Comparison of ENCODE assay signal across 10 cellular contexts in the genomic region with DNA sequence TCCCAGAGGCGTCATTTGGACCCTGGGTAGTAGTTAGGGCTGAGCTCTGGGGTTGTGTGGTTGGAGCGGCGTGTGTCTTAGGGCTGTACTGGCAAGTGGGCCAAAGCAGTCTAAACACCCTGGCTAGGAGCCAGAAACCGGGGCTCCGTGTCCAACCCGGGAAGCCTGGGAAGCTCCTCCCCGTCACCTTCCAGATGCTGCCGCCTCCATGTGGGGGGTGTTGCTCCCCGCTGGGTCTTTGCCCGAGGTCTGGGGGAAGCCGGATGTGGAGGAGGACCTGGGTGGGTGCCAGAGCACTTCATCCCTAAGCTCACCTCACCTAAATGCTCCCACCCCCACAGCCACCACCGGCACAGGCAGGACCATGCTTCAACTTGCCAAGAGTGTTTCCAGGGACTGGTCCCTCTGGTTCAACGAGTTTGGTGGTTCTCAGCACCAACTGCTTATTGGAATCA. TPM values are rescaled to one million over a fixed set of nuclear protein-coding genes. Genes with fewer than 3 reads are reported as not detected.
DNase-seq lines count a peak whose midpoint lies in the region; ATAC-seq and TF ChIP-seq lines count a peak whose summit lies in the region.
"Had no signal": no experiment of that assay in that cellular context is flagged by ENCODE, and none has a peak within 500 bp of the region (broad histone marks: within the 10 kb centered on the region; RNA-seq: fewer than 3 reads in every experiment).

No MANE protein-coding gene starts in this region.

- no peak for ATAC-seq in WTC11
- ATAC-seq in left colon, result peak; percentile 47

- H3K4me1 Mint-ChIP-seq in activated T-cell treated with anti-CD3 and anti-CD28 coated beads, Interleukin-2, amount 50 U/mL, for 24 hours (ENCODE audit: low read depth), result peaks cover 47% of the 10 kb centered on the region
- H3K4me1 Mint-ChIP-seq in WTC11, result peaks cover 53% of the 10 kb centered on the region

- no peaks in the 10 kb centered on the region for H3K9me3 Mint-ChIP-seq in activated T-cell treated with anti-CD3 and anti-CD28 coated beads, Interleukin-2, amount 50 U/mL, for 24 hours
- no peaks in the 10 kb centered on the region for H3K9me3 Mint-ChIP-seq in WTC11

- peak overlapping the region; percentile 62 for H3K27ac Mint-ChIP-seq in activated T-cell treated with anti-CD3 and anti-CD28 coated beads, Interleukin-2, amount 50 U/mL, for 24 hours
- peak overlapping the region; percentile 21; the same call in 1 of the 2 replicates for H3K27ac Mint-ChIP-seq in WTC11

- no peak overlapping the region for H3K4me3 Mint-ChIP-seq in activated T-cell treated with anti-CD3 and anti-CD28 coated beads, Interleukin-2, amount 50 U/mL, for 24 hours
- no peak overlapping the region for H3K4me3 Mint-ChIP-seq in WTC11

- CTCF ChIA-PET in WTC11 (lab: Charles Lee), result interaction anchor here (1.3 to 2.5 kb wide), 2 partner anchors 16 to 110 kb away, joined by 3 to 7 read pairs; no protein-coding TSS in a partner anchor

- DNase-seq in activated T-cell treated with anti-CD3 and anti-CD28 coated beads, Interleukin-2, amount 50 U/mL, for 24 hours, result no peak
- no peak for DNase-seq in activated T-cell treated with anti-CD3 and anti-CD28 coated beads, Interleukin-2, amount 50 U/mL, for 1 hour
- DNase-seq in WTC11 (ENCODE audit: low spot score), result no peak
- DNase-seq in left colon, result no peak
- peak; percentile 93 for DNase-seq in ureter (ENCODE audit: low spot score)
- no peak for DNase-seq in HCEC 1CT
- no peak for DNase-seq in NK-92 (lab: John Stamatoyannopoulos, UW; ENCODE audit: unreplicated experiment)
- no peak for DNase-seq in activated gamma-delta T cell treated with Interleukin-2 at 50 U/mL for 16 hours
- DNase-seq: activated CD4-positive, CD25-positive, alpha-beta regulatory T cell; NCI-H526 treated with DMSO at 0.1 percent for 48 hours had no signal

- POLR2A ChIA-PET in WTC11 (lab: Charles Lee), result no interaction called here

- H3K27me3 Mint-ChIP-seq in activated T-cell treated with anti-CD3 and anti-CD28 coated beads, Interleukin-2, amount 50 U/mL, for 24 hours, result no peaks in the 10 kb centered on the region
- no peaks in the 10 kb centered on the region for H3K27me3 Mint-ChIP-seq in WTC11 (ENCODE audit: low read depth)

- intact Hi-C loops in left colon (cut with DNase I, micrococcal nuclease), result no loop called here

- no peak for TF ChIP-seq CTCF in WTC11 (IDR thresholded peaks at IDR 0.05)

- peaks cover 61% of the 10 kb centered on the region for H3K36me3 Mint-ChIP-seq in activated T-cell treated with anti-CD3 and anti-CD28 coated beads, Interleukin-2, amount 50 U/mL, for 24 hours (ENCODE audit: low read depth)
- H3K36me3 Mint-ChIP-seq in WTC11, result no peaks in the 10 kb centered on the region

TF ChIP-seq in WTC11, 78 proteins besides CTCF, POLR2A, EP300 and RAD21:
- no peak for TF ChIP-seq MAX (CRISPR knock-in tag; IDR thresholded peaks at IDR 0.05)
- TF ChIP-seq, protein P1, sequence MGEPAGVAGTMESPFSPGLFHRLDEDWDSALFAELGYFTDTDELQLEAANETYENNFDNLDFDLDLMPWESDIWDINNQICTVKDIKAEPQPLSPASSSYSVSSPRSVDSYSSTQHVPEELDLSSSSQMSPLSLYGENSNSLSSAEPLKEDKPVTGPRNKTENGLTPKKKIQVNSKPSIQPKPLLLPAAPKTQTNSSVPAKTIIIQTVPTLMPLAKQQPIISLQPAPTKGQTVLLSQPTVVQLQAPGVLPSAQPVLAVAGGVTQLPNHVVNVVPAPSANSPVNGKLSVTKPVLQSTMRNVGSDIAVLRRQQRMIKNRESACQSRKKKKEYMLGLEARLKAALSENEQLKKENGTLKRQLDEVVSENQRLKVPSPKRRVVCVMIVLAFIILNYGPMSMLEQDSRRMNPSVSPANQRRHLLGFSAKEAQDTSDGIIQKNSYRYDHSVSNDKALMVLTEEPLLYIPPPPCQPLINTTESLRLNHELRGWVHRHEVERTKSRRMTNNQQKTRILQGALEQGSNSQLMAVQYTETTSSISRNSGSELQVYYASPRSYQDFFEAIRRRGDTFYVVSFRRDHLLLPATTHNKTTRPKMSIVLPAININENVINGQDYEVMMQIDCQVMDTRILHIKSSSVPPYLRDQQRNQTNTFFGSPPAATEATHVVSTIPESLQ (CRISPR knock-in tag; IDR thresholded peaks at IDR 0.05), result no peak
- TF ChIP-seq NFE2L1 (CRISPR knock-in tag; IDR thresholded peaks at IDR 0.05), result no peak
- TF ChIP-seq ZNF671 (CRISPR knock-in tag; IDR thresholded peaks at IDR 0.05), result no peak
- TF ChIP-seq TEAD4 (CRISPR knock-in tag; IDR thresholded peaks at IDR 0.05), result no peak
- TF ChIP-seq MYBL2 (CRISPR knock-in tag; IDR thresholded peaks at IDR 0.05), result no peak
- TF ChIP-seq STAT6 (CRISPR knock-in tag; conservative IDR thresholded peaks at IDR 0.05; ENCODE audit: low read depth), result no peak
- TF ChIP-seq ETV6 (CRISPR knock-in tag; IDR thresholded peaks at IDR 0.05), result no peak
- TF ChIP-seq IRF2 (CRISPR knock-in tag; IDR thresholded peaks at IDR 0.05; ENCODE audit: borderline replicate concordance, low read depth), result no peak
- TF ChIP-seq CDX4 (CRISPR knock-in tag; IDR thresholded peaks at IDR 0.05; ENCODE audit: borderline replicate concordance), result no peak
- TF ChIP-seq, protein P2, sequence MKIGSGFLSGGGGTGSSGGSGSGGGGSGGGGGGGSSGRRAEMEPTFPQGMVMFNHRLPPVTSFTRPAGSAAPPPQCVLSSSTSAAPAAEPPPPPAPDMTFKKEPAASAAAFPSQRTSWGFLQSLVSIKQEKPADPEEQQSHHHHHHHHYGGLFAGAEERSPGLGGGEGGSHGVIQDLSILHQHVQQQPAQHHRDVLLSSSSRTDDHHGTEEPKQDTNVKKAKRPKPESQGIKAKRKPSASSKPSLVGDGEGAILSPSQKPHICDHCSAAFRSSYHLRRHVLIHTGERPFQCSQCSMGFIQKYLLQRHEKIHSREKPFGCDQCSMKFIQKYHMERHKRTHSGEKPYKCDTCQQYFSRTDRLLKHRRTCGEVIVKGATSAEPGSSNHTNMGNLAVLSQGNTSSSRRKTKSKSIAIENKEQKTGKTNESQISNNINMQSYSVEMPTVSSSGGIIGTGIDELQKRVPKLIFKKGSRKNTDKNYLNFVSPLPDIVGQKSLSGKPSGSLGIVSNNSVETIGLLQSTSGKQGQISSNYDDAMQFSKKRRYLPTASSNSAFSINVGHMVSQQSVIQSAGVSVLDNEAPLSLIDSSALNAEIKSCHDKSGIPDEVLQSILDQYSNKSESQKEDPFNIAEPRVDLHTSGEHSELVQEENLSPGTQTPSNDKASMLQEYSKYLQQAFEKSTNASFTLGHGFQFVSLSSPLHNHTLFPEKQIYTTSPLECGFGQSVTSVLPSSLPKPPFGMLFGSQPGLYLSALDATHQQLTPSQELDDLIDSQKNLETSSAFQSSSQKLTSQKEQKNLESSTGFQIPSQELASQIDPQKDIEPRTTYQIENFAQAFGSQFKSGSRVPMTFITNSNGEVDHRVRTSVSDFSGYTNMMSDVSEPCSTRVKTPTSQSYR (CRISPR knock-in tag; IDR thresholded peaks at IDR 0.05), result no peak
- no peak for TF ChIP-seq ZNF138 (CRISPR knock-in tag; conservative IDR thresholded peaks at IDR 0.05)
- TF ChIP-seq OVOL2 (CRISPR knock-in tag; IDR thresholded peaks at IDR 0.05; ENCODE audit: borderline replicate concordance), result no peak

RNA-seq across cellular contexts. Expression of gene TET3, which starts 25.4 kb away (rescaled TPM):
- total RNA-seq in WTC11 (2021) (16.4 to 19.3 TPM (median 18.2 TPM) in 3 replicates), left colon (10 to 100 TPM; 21.0 to 29.4 TPM), ureter (28.7 TPM)
